Comparison of ENCODE assay signal across 24 cellular contexts in the genomic region with DNA sequence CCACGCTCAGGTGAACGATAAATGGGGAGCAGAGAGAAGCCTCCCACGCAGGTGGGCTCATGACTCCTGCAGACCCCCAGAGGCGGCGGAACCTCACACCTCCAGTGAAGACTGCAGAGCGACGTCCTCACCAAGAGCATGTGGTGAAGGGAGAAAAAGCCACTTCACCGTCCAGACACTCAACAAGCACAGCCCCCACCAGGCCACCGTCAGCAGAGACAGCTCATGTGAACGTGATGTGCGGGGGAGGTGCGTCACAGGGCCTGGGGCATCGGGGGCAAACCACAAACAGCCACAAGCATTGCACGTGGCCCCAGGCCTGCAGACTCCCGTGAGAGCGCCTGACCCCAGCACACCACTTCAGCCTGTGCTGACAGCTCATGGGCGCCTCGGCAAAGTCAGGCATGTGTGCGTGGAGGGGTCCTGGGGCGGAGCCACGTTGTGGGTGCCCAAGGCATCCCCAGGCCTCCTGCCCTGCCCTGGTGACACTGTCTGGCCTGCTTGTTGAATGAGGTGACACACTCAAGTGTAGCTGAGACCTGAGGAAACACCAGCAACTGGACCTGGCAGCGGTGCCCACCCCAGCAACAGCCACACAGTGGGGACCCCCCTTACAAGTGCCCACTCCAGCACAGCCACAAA. TPM values are rescaled to one million over a fixed set of nuclear protein-coding genes. Genes with fewer than 3 reads are reported as not detected.
DNase-seq lines count a peak whose midpoint lies in the region; ATAC-seq, FAIRE-seq and TF ChIP-seq lines count a peak whose summit lies in the region.
"Had no signal": no experiment of that assay in that cellular context is flagged by ENCODE, and none has a peak within 500 bp of the region (broad histone marks: within the 10 kb centered on the region; RNA-seq: fewer than 3 reads in every experiment).

No MANE protein-coding gene starts in this region.

- H2BK12ac ChIP-seq in neuronal stem cell (ENCODE audit: low read length), result no peak overlapping the region

- H3K4ac ChIP-seq in neuronal stem cell (ENCODE audit: low read length), result no peak overlapping the region

- H3K79me1 ChIP-seq in neuronal stem cell (ENCODE audit: low read depth, low read length), result peaks cover 4% of the 10 kb centered on the region

- no peaks in the 10 kb centered on the region for H3K27me3 ChIP-seq in neuronal stem cell (ENCODE audit: control insufficient read depth in 3 of 3, insufficient read depth in 3 of 3, low read depth in 1 of 3, low read length in 3 of 3)
- H3K27me3 ChIP-seq: heart right ventricle, MG63, testis, vagina had no signal

- H2AK5ac ChIP-seq in neuronal stem cell (ENCODE audit: low read depth, low read length), result no peak overlapping the region

- no peak overlapping the region for H2BK5ac ChIP-seq in neuronal stem cell (ENCODE audit: low read length)

- H3K27ac ChIP-seq in angular gyrus (ENCODE audit: low read depth, low read length) (peak overlapping the region; percentile 38), neuronal stem cell (replicated peaks; ENCODE audit: low read length) (no peak overlapping the region)
- H3K27ac ChIP-seq: epithelial cell of prostate, heart right ventricle, testis, vagina had no signal

- H3K9me3 ChIP-seq in neuronal stem cell (replicated peaks in 1 of 2; ENCODE audit: control insufficient read depth in 2 of 2, insufficient read depth in 1 of 2, low read depth in 1 of 2, low read length in 2 of 2), result no peaks in the 10 kb centered on the region
- H3K9me3 ChIP-seq: HAP-1, testis, vagina had no signal

- no peak overlapping the region for H2AFZ ChIP-seq in neuronal stem cell (ENCODE audit: low read length)

- H3K4me3 ChIP-seq in neuronal stem cell (ENCODE audit: low read length in 2 of 2), result no peak overlapping the region
- H3K4me3 ChIP-seq: HAP-1, heart right ventricle, MG63, testis, vagina had no signal

- no peaks in the 10 kb centered on the region for H3K4me1 ChIP-seq in neuronal stem cell (ENCODE audit: control insufficient read depth in 2 of 2, insufficient read depth in 1 of 2, low read depth in 1 of 2, low read length in 2 of 2)
- H3K4me1 ChIP-seq: HAP-1, heart right ventricle, testis, vagina had no signal

- no peak overlapping the region for H4K91ac ChIP-seq in neuronal stem cell (ENCODE audit: low read depth, low read length, poor library complexity)

- H3K14ac ChIP-seq in neuronal stem cell (ENCODE audit: low read length), result peak overlapping the region; percentile 4

- no peak for ATAC-seq in HG02870 (IDR thresholded peaks at IDR 0.05; ENCODE audit: unreplicated experiment)
- ATAC-seq: activated CD8-positive, alpha-beta memory T cell treated with anti-CD3 and anti-CD28 coated beads, Interleukin-2, amount 10 ng/mL, durations not matched to agents 7 days and 5 days; stimulated activated memory B cell treated with anti-CD40 and anti-IgM and Interleukin-4, amounts not matched to agents 10 μg/mL and 1 μg/mL and 100 μg/mL, for 72 hours had no signal

- H3K4me2 ChIP-seq in neuronal stem cell (ENCODE audit: insufficient read depth, low read length, poor library complexity, severe bottlenecking), result no peak overlapping the region

- FAIRE-seq in HTR-8/SVneo (lab: Jason Lieb, UNC) (peak; percentile 80), GM12892 (lab: Jason Lieb, UNC) (no peak)

- peak overlapping the region; percentile 49 for H3K23ac ChIP-seq in neuronal stem cell (ENCODE audit: low read depth, low read length, poor library complexity)

- no peak for TF ChIP-seq POLR2A in GM12892 (IDR thresholded peaks at IDR 0.05; ENCODE audit: low read depth, low read length)

- H3K36me3 ChIP-seq in neuronal stem cell (replicated peaks in 1 of 2; ENCODE audit: control insufficient read depth in 2 of 2, insufficient read depth in 2 of 2, low read length in 2 of 2), result peaks cover 0 to 8% of the 10 kb centered on the region in 2 donors
- H3K36me3 ChIP-seq: HAP-1 had no signal

- no CpG with 5 or more reads among the region's 22 CpGs for WGBS in neuronal stem cell (ENCODE audit: extremely low coverage in 2 of 2, insufficient read length in 2 of 2, insufficient replicate concordance in 1 of 2), 2 donors

- DNase-seq in AG20443 (ENCODE audit: low spot score) (peak; percentile 62), HTR-8/SVneo (ENCODE audit: insufficient read length, low spot score) (peak; percentile 66), neuronal stem cell (ENCODE audit: low spot score) (no peak), foreskin melanocyte (no peak), GM12892 (ENCODE audit: insufficient read length) (no peak)
- no peak for DNase-seq in stimulated activated naive CD4-positive, alpha-beta T cell treated with Interleukin-2 at 50 U/mL for 16 hours (lab: John Stamatoyannopoulos, UW)
- DNase-seq: activated CD4-positive, alpha-beta T cell treated with anti-CD3 and anti-CD28 coated beads, Interleukin-2, amount 10 ng/mL, durations not matched to agents 24 days and 14 days; activated CD8-positive, alpha-beta memory T cell treated with anti-CD3 and anti-CD28 coated beads, Interleukin-2, amount 10 ng/mL, durations not matched to agents 7 days and 5 days; activated naive CD4-positive, alpha-beta T cell treated with anti-CD3 and anti-CD28 coated beads, Interleukin-2, amount 50 U/mL, for 16 hours; heart right ventricle; mesendoderm; NCI-H146; NCI-H524; RPMI8226; stimulated activated CD4-positive, alpha-beta T cell treated with anti-CD3 and anti-CD28 coated beads, Interleukin-4, amount 100 ng/mL, for 1 hour; testis had no signal

- H4K8ac ChIP-seq in neuronal stem cell (ENCODE audit: low read depth, low read length), result no peak overlapping the region

- no peak overlapping the region for H3K9ac ChIP-seq in neuronal stem cell (ENCODE audit: low read depth, low read length, poor library complexity)

- H3K18ac ChIP-seq in neuronal stem cell (ENCODE audit: low read length), result no peak overlapping the region

- H2BK15ac ChIP-seq in neuronal stem cell (ENCODE audit: low read length), result no peak overlapping the region

- H2BK120ac ChIP-seq in neuronal stem cell (ENCODE audit: low read depth, low read length), result no peak overlapping the region

RNA-seq across cellular contexts. Expression of a gene that starts 19.0 kb away (rescaled TPM):
- 6.9 TPM for polyA plus RNA-seq in neuronal stem cell (2013, experiment 1 of 2)
- polyA plus RNA-seq in neuronal stem cell (2013, experiment 2 of 2), result 6.7 TPM
- 1.5 TPM for polyA plus RNA-seq in GM12892 (2012; ENCODE audit: missing spikeins)

RNA-seq across cellular contexts. Expression of a gene that starts 29.8 kb away (rescaled TPM):
- 5.1 TPM for polyA plus RNA-seq in neuronal stem cell (2013, experiment 1 of 2)
- 5.2 TPM for polyA plus RNA-seq in neuronal stem cell (2013, experiment 2 of 2)
- not detected for polyA plus RNA-seq in GM12892 (2012; ENCODE audit: missing spikeins)
- polyA plus RNA-seq: CD14-positive monocyte had no signal

Comparison
In these comparisons a context has a peak if more than half of its experiments do, and no peak if none do; other contexts are left out.
1. DNase-seq: peak in AG20443 (single experiment) and HTR-8/SVneo (single experiment); none in neuronal stem cell (single experiment), foreskin melanocyte (single experiment), stimulated activated naive CD4-positive, alpha-beta T cell treated with Interleukin-2 at 50 U/mL for 16 hours (single experiment) and GM12892 (single experiment).